21 cellular contexts compared by ENCODE assay signal in genomic region chr2:49261791-49262190, GRCh38.
DNase-seq lines count a peak whose midpoint lies in the region; ATAC-seq and TF ChIP-seq lines count a peak whose summit lies in the region.
"Had no signal": no experiment of that assay in that cellular context is flagged by ENCODE, and none has a peak within 500 bp of the region (broad histone marks: within the 10 kb centered on the region; RNA-seq: fewer than 3 reads in every experiment).

No MANE protein-coding gene starts in this region.

- H3K27me3 Mint-ChIP-seq in mesothelial cell of epicardium (ENCODE audit: low read depth) = no peaks in the 10 kb centered on the region
- H3K27me3 Mint-ChIP-seq: CD4-positive, alpha-beta T cell; T-cell had no signal

- no peaks in the 10 kb centered on the region for H3K36me3 Mint-ChIP-seq in mesothelial cell of epicardium
- H3K36me3 Mint-ChIP-seq: T-cell had no signal

- no peak overlapping the region for H3K4me3 Mint-ChIP-seq in mesothelial cell of epicardium
- H3K4me3 Mint-ChIP-seq: CD4-positive, alpha-beta T cell; T-cell had no signal

- H3K9me3 Mint-ChIP-seq in mesothelial cell of epicardium = no peaks in the 10 kb centered on the region
- H3K9me3 Mint-ChIP-seq: CD4-positive, alpha-beta T cell had no signal

- peak; percentile 29 for DNase-seq in NCI-H1092 treated with DMSO at 0.1 percent for 48 hours (lab: John Stamatoyannopoulos, UW)
- DNase-seq in NCI-H1092 (lab: John Stamatoyannopoulos, UW) = no peak
- peak; percentile 21 for DNase-seq in NCI-H1436 (lab: John Stamatoyannopoulos, UW)
- DNase-seq in NCI-H2227 (lab: John Stamatoyannopoulos, UW; ENCODE audit: unreplicated experiment) = peak; percentile 94
- DNase-seq in superior temporal gyrus (ENCODE audit: extremely low spot score) = peak; percentile 36
- DNase-seq in mesothelial cell of epicardium (ENCODE audit: low spot score in 2 of 2, unreplicated experiment in 2 of 2) = no peak
- no peak for DNase-seq in cerebellar nuclear complex (lab: John Stamatoyannopoulos, UW)
- DNase-seq: 8988T; BE2C; Calu3; CD4-positive, alpha-beta T cell; GF-D8; GOT3; NCI-H2029; NCI-H82; Peyer's patch; Right ventricle myocardium superior; SK-N-SH; T-cell; T-helper 9 cell had no signal

- ATAC-seq in esophagus mucosa = no peak
- ATAC-seq: T-cell had no signal

- H3K27ac Mint-ChIP-seq in mesothelial cell of epicardium = no peak overlapping the region
- H3K27ac Mint-ChIP-seq: CD4-positive, alpha-beta T cell; T-cell had no signal

- peaks cover 48% of the 10 kb centered on the region for H3K4me1 Mint-ChIP-seq in mesothelial cell of epicardium
- H3K4me1 Mint-ChIP-seq: T-cell had no signal

- TF ChIP-seq CTCF in mesothelial cell of epicardium (IDR thresholded peaks at IDR 0.05; ENCODE audit: unreplicated experiment) = no peak

Comparison
In these comparisons a context has a peak if more than half of its experiments do, and no peak if none do; other contexts are left out.
1. DNase-seq: peak in NCI-H1092 treated with DMSO at 0.1 percent for 48 hours (single experiment), NCI-H1436 (single experiment), NCI-H2227 (single experiment) and superior temporal gyrus (single experiment); none in NCI-H1092 (single experiment), mesothelial cell of epicardium (0 of 2) and cerebellar nuclear complex (0 of 2).